In the genomic region with DNA sequence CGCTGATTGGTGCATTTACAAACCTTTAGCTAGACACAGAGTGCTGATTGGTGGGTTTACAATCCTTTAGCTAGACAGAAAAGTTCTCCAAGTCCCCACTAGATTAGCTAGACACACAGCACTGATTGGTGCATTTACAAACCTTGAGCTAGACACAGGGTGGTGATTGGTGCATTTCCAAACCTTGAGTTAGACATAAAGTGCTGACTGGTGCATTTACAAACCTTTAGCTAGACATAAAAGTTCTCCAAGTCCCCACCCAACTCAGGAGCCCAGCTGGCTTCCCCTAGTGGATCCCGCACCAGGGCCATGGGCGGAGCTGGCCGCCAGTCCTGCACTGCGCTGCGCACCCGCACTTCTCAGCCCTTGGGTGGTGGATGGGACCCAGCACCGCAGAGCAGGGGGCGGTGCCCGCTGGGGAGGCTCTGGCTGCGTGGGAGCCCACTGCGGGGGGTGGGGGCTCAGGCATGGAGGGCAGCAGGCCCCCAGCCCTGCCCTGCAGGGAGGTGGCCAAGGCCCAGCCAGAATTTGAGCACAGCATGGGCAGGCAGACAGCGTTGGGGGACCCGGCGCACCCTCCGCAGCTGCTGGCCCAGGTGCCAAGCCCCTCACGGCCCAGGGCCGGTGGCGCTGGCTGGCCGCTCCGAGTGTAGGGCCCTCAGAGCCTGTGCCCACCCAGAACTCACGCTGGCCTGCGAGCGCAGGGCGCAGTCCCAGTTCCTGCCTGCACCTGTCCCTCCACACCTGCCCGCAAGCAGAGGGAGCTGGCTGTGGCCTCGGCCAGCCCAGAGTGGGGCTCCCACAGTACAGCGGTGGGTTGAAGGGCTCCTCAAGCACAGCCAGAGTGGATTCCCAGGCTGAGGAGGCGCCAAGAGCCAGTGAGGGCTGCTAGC, we compare ENCODE assay signal across 17 cellular contexts.
"Had no signal": no experiment of that assay in that cellular context is flagged by ENCODE, and none has a peak within 500 bp of the region (broad histone marks: within the 10 kb centered on the region; RNA-seq: fewer than 3 reads in every experiment).

No MANE protein-coding gene starts in this region.

- H3K27me3 ChIP-seq: foreskin keratinocyte, right lobe of liver, testis, tibial nerve, upper lobe of right lung had no signal

- ATAC-seq: foreskin keratinocyte, left colon, left ventricle myocardium superior, psoas muscle, upper lobe of right lung had no signal

- H3K4me1 ChIP-seq: foreskin keratinocyte, psoas muscle, right lobe of liver, spleen, testis, upper lobe of right lung had no signal

- H3K9me3 ChIP-seq: psoas muscle, right lobe of liver, testis, upper lobe of right lung had no signal

- H3K27ac ChIP-seq: coronary artery, foreskin keratinocyte, psoas muscle, right lobe of liver, spleen, testis, tibial nerve, upper lobe of right lung had no signal

- H3K36me3 ChIP-seq: right lobe of liver, spleen, tibial nerve, upper lobe of right lung had no signal

- H3K4me3 ChIP-seq: coronary artery, psoas muscle, right lobe of liver, spleen, testis, tibial nerve, upper lobe of right lung had no signal

- DNase-seq: effector CD4-positive, alpha-beta T cell; endodermal cell; erythroblast; foreskin keratinocyte; left colon; left ventricle myocardium superior; mesendoderm; naive B cell; nephron progenitor cell; retina; spleen; testis; upper lobe of right lung had no signal
